9 cellular contexts compared by ENCODE assay signal in the genomic region with DNA sequence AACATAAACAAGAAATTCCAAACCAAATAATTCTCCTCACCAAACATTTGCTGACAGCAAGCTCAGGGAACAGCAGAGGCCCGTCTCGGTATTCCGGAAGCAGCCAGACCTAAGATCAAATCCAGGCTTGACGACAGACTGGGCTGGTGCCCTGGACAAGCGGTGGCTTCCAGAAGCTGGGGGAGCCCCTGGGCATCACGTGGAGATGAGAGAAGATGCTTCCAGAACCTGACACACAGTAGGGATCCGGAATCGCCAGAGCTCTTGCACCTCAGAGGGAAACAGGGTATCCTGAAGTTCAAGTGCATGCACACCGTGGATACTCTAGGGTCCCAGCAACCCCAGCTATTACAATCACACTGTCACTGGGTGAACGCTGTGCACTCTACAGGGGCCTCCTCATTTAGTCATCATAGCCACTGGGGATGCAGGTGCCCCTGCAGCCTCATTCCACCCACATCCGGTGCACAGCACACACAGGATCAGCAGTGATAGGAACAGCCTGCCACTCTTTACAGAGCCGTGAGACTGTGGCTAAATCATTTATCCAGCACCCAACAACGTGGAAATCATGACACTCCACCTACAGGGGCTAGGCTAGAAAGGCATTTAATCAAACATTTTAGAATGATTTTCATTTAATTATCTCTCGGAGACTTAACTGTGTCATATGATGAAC.
DNase-seq lines count a peak whose midpoint lies in the region; ATAC-seq and TF ChIP-seq lines count a peak whose summit lies in the region.
"Had no signal": no experiment of that assay in that cellular context is flagged by ENCODE, and none has a peak within 500 bp of the region (broad histone marks: within the 10 kb centered on the region; RNA-seq: fewer than 3 reads in every experiment).

No MANE protein-coding gene starts in this region.

- H3K27me3 ChIP-seq in heart left ventricle (no peaks in the 10 kb centered on the region), right atrium auricular region (no peaks in the 10 kb centered on the region), rectal smooth muscle tissue (ENCODE audit: control insufficient read depth, insufficient read depth, low read length) (no peaks in the 10 kb centered on the region)

- TF ChIP-seq CTCF in heart left ventricle (IDR thresholded peaks at IDR 0.05) (no peak), right atrium auricular region (IDR thresholded peaks at IDR 0.05) (no peak), progenitor cell of endocrine pancreas (IDR thresholded peaks at IDR 0.05; ENCODE audit: unreplicated experiment) (no peak)

- H3K9me3 ChIP-seq in heart left ventricle (no peaks in the 10 kb centered on the region), right atrium auricular region (no peaks in the 10 kb centered on the region)

- H3K27ac ChIP-seq in heart left ventricle (peak overlapping the region in 4 of 12 donors; percentile 22 to 82 (median 36)), right atrium auricular region (no peak overlapping the region), rectal smooth muscle tissue (ENCODE audit: low read depth, low read length) (peak overlapping the region; percentile 51)

- H3K36me3 Mint-ChIP-seq in activated naive CD8-positive, alpha-beta T cell treated with anti-CD3 and anti-CD28 coated beads for 36 hours: peaks cover 4% of the 10 kb centered on the region
- no peaks in the 10 kb centered on the region for H3K36me3 Mint-ChIP-seq in progenitor cell of endocrine pancreas (ENCODE audit: insufficient read depth)

- 75 to 81% (median 78%) methylated on average over 14 of the region's 14 CpGs for WGBS in heart left ventricle, 4 donors

- DNase-seq in heart left ventricle (peak in 3 of 5 donors; percentile 16 to 23 (median 20)), right atrium auricular region (ENCODE audit: low spot score) (no peak), NCI-H774 (lab: John Stamatoyannopoulos, UW) (no peak), NCI-H187 (lab: John Stamatoyannopoulos, UW) (no peak), progenitor cell of endocrine pancreas (ENCODE audit: low spot score, unreplicated experiment) (no peak)
- peak; percentile 83 for DNase-seq in activated naive CD8-positive, alpha-beta T cell treated with anti-CD3 and anti-CD28 coated beads for 36 hours

- H3K4me1 ChIP-seq in heart left ventricle (peaks cover 4 to 82% (median 57%) of the 10 kb centered on the region in 12 donors), right atrium auricular region (peaks cover 0 to 58% of the 10 kb centered on the region in 2 donors), rectal smooth muscle tissue (ENCODE audit: control insufficient read depth, insufficient read depth, low read length) (peaks cover 54% of the 10 kb centered on the region)

- peaks cover 67% of the 10 kb centered on the region for H3K4me1 Mint-ChIP-seq in activated naive CD8-positive, alpha-beta T cell treated with anti-CD3 and anti-CD28 coated beads for 36 hours
- peaks cover 50% of the 10 kb centered on the region for H3K4me1 Mint-ChIP-seq in progenitor cell of endocrine pancreas (ENCODE audit: low read depth)

- no peaks in the 10 kb centered on the region for H3K27me3 Mint-ChIP-seq in activated naive CD8-positive, alpha-beta T cell treated with anti-CD3 and anti-CD28 coated beads for 36 hours
- H3K27me3 Mint-ChIP-seq in progenitor cell of endocrine pancreas: no peaks in the 10 kb centered on the region

- ATAC-seq in heart left ventricle: no peak
- no peak for ATAC-seq in HG02884 (IDR thresholded peaks at IDR 0.05; ENCODE audit: unreplicated experiment)

- peak overlapping the region; percentile 73 for H3K4me3 Mint-ChIP-seq in activated naive CD8-positive, alpha-beta T cell treated with anti-CD3 and anti-CD28 coated beads for 36 hours
- H3K4me3 Mint-ChIP-seq in progenitor cell of endocrine pancreas (ENCODE audit: low read depth): no peak overlapping the region

- H3K36me3 ChIP-seq in heart left ventricle (no peaks in the 10 kb centered on the region), right atrium auricular region (no peaks in the 10 kb centered on the region), rectal smooth muscle tissue (ENCODE audit: control insufficient read depth, insufficient read depth, low read length) (no peaks in the 10 kb centered on the region)

- H3K9me3 Mint-ChIP-seq in activated naive CD8-positive, alpha-beta T cell treated with anti-CD3 and anti-CD28 coated beads for 36 hours: no peaks in the 10 kb centered on the region
- no peaks in the 10 kb centered on the region for H3K9me3 Mint-ChIP-seq in progenitor cell of endocrine pancreas (ENCODE audit: low read depth)

- no peak overlapping the region for H3K9ac ChIP-seq in rectal smooth muscle tissue (ENCODE audit: low read length)

- no peak for TF ChIP-seq POLR2A in heart left ventricle (IDR thresholded peaks at IDR 0.05)

- intact Hi-C loops in heart left ventricle (cut with DNase I): no loop called here

- peak overlapping the region; percentile 84 for H3K27ac Mint-ChIP-seq in activated naive CD8-positive, alpha-beta T cell treated with anti-CD3 and anti-CD28 coated beads for 36 hours
- H3K27ac Mint-ChIP-seq in progenitor cell of endocrine pancreas: no peak overlapping the region

- H3K4me3 ChIP-seq in heart left ventricle (no peak overlapping the region), right atrium auricular region (no peak overlapping the region), rectal smooth muscle tissue (ENCODE audit: low read length) (peak overlapping the region; percentile 34)
- H3K4me3 ChIP-seq: skin epidermis had no signal

Comparison
In these comparisons a context has a peak if more than half of its experiments do, and no peak if none do; other contexts are left out.
1. DNase-seq: peak in heart left ventricle (3 of 5) and activated naive CD8-positive, alpha-beta T cell treated with anti-CD3 and anti-CD28 coated beads for 36 hours (single experiment); none in right atrium auricular region (single experiment), NCI-H774 (single experiment), NCI-H187 (0 of 2) and progenitor cell of endocrine pancreas (single experiment).